ENCODE assay signal across 1 cellular context in genomic region chr13:24243311-24243710, GRCh38.
TF ChIP-seq lines count a peak whose summit lies in the region.

No MANE protein-coding gene starts in this region.

TF ChIP-seq in HepG2, 621 proteins besides CTCF, POLR2A, EP300 and RAD21 (continued from another document):
- TF ChIP-seq, protein P1, sequence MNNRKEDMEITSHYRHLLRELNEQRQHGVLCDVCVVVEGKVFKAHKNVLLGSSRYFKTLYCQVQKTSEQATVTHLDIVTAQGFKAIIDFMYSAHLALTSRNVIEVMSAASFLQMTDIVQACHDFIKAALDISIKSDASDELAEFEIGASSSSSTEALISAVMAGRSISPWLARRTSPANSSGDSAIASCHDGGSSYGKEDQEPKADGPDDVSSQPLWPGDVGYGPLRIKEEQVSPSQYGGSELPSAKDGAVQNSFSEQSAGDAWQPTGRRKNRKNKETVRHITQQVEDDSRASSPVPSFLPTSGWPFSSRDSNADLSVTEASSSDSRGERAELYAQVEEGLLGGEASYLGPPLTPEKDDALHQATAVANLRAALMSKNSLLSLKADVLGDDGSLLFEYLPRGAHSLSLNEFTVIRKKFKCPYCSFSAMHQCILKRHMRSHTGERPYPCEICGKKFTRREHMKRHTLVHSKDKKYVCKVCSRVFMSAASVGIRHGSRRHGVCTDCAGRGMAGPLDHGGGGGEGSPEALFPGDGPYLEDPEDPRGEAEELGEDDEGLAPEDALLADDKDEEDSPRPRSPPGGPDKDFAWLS (CRISPR knock-in tag; IDR thresholded peaks at IDR 0.05; ENCODE audit: borderline replicate concordance) = no peak
- TF ChIP-seq ZNF432 (CRISPR knock-in tag; IDR thresholded peaks at IDR 0.05; ENCODE audit: borderline replicate concordance) (no peak), ZNF263 (CRISPR knock-in tag; IDR thresholded peaks at IDR 0.05) (no peak), ZNF720 (CRISPR knock-in tag; IDR thresholded peaks at IDR 0.05) (no peak)
